In the genomic region with DNA sequence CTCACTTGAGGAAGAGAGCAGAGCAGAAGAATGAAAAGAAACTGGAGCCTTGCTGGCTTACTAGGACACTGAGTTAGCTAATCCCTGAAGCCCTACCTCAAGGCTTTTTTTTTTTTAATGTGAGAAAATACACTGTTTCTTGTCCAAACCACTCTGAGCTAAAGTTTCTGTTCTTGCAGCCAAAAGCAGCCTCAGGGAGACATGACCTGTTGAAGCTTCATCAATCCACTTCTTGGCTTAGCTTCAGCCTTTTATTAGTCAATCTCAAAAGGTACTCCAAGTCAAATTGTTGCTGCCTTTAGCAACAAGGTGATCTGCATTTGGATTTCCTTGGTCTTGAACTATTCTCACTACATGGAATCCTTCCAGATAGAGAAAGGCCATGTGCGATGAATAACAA, we compare ENCODE assay signal across 34 cellular contexts. TPM values are rescaled to one million over a fixed set of nuclear protein-coding genes. Genes with fewer than 3 reads are reported as not detected.
"Had no signal": no experiment of that assay in that cellular context is flagged by ENCODE, and none has a peak within 500 bp of the region (broad histone marks: within the 10 kb centered on the region; RNA-seq: fewer than 3 reads in every experiment).

No MANE protein-coding gene starts in this region.

- DNase-seq: islet precursor cell; left ventricle myocardium inferior; midbrain; mucosa of descending colon; naive thymus-derived CD4-positive, alpha-beta T cell; ovary; right lobe of liver; stimulated activated CD4-positive, alpha-beta T cell treated with anti-CD3 and anti-CD28 coated beads, Interleukin-1b, Interleukin-23, amount 100 ng/mL, for 48 hours; stimulated activated CD4-positive, alpha-beta T cell treated with anti-CD3 and anti-CD28 coated beads, Interleukin-2, amount 100 ng/mL, for 48 hours; stimulated activated CD4-positive, alpha-beta T cell treated with anti-CD3 and anti-CD28 coated beads, Interleukin-4, amount 100 ng/mL, for 4 hours; stimulated activated CD8-positive, alpha-beta memory T cell treated with anti-CD3 and anti-CD28 coated beads, Interleukin-4, amount 100 ng/mL, for 48 hours; stimulated activated naive CD4-positive, alpha-beta T cell treated with Interleukin-2 at 50 U/mL for 16 hours; stimulated activated naive CD8-positive, alpha-beta T cell treated with anti-CD3 and anti-CD28 coated beads, Interleukin-15, amount 100 ng/mL, for 72 hours; substantia nigra; uterus had no signal

- H3K9me3 Mint-ChIP-seq: natural killer cell treated with Interleukin-12 subunit alpha and Interleukin-12 subunit beta and Interleukin-15 and Interleukin-18, amount 100 ng/mL, for 72 hours had no signal

- H3K4me3 ChIP-seq: left ventricle myocardium inferior, lung, mucosa of descending colon, ovary, right atrium auricular region, right lobe of liver, smooth muscle cell, tibial nerve, uterus had no signal

- H3K27me3 ChIP-seq: ovary, right atrium auricular region, right lobe of liver, tibial nerve, uterus had no signal

- H3K4me1 ChIP-seq: right lobe of liver, tibial nerve, uterus had no signal

- H3K36me3 ChIP-seq: left ventricle myocardium inferior, ovary, right atrium auricular region, right lobe of liver, tibial nerve, uterus had no signal

- H3K4me1 Mint-ChIP-seq: memory B cell; stimulated activated memory B cell treated with anti-CD40 and anti-IgM and Interleukin-4, amounts not matched to agents 10 μg/mL and 1 μg/mL and 100 μg/mL, for 72 hours; stimulated activated naive CD8-positive, alpha-beta T cell treated with anti-CD3 and anti-CD28 coated beads, Interleukin-15, amount 100 ng/mL, for 72 hours had no signal

- H3K36me3 Mint-ChIP-seq: memory B cell; natural killer cell treated with Interleukin-12 subunit alpha and Interleukin-12 subunit beta and Interleukin-15 and Interleukin-18, amount 100 ng/mL, for 72 hours; stimulated activated memory B cell treated with anti-CD40 and anti-IgM and Interleukin-4, amounts not matched to agents 10 μg/mL and 1 μg/mL and 100 μg/mL, for 72 hours; type B pancreatic cell had no signal

- H3K27ac ChIP-seq: left ventricle myocardium inferior, ovary, right atrium auricular region, right lobe of liver, tibial nerve, uterus had no signal

- ATAC-seq: mucosa of descending colon; naive thymus-derived CD4-positive, alpha-beta T cell; natural killer cell treated with Interleukin-12 subunit alpha and Interleukin-12 subunit beta and Interleukin-15 and Interleukin-18, amount 100 ng/mL, for 72 hours; right lobe of liver; stimulated activated memory B cell treated with anti-CD40 and anti-IgM and Interleukin-4, amounts not matched to agents 10 μg/mL and 1 μg/mL and 100 μg/mL, for 72 hours; stimulated activated naive CD8-positive, alpha-beta T cell treated with anti-CD3 and anti-CD28 coated beads, Interleukin-15, amount 100 ng/mL, for 72 hours had no signal

- H3K27me3 Mint-ChIP-seq: stimulated activated memory B cell treated with anti-CD40 and anti-IgM and Interleukin-4, amounts not matched to agents 10 μg/mL and 1 μg/mL and 100 μg/mL, for 72 hours; stimulated activated naive CD8-positive, alpha-beta T cell treated with anti-CD3 and anti-CD28 coated beads, Interleukin-15, amount 100 ng/mL, for 72 hours; type B pancreatic cell had no signal

- H3K27ac Mint-ChIP-seq: memory B cell; natural killer cell treated with Interleukin-12 subunit alpha and Interleukin-12 subunit beta and Interleukin-15 and Interleukin-18, amount 100 ng/mL, for 72 hours; progenitor cell of endocrine pancreas; stimulated activated memory B cell treated with anti-CD40 and anti-IgM and Interleukin-4, amounts not matched to agents 10 μg/mL and 1 μg/mL and 100 μg/mL, for 72 hours; stimulated activated naive CD8-positive, alpha-beta T cell treated with anti-CD3 and anti-CD28 coated beads, Interleukin-15, amount 100 ng/mL, for 72 hours; type B pancreatic cell had no signal

- H3K9me3 ChIP-seq: ovary, right lobe of liver, uterus had no signal

- H3K4me3 Mint-ChIP-seq: memory B cell; natural killer cell treated with Interleukin-12 subunit alpha and Interleukin-12 subunit beta and Interleukin-15 and Interleukin-18, amount 100 ng/mL, for 72 hours; stimulated activated memory B cell treated with anti-CD40 and anti-IgM and Interleukin-4, amounts not matched to agents 10 μg/mL and 1 μg/mL and 100 μg/mL, for 72 hours; stimulated activated naive CD8-positive, alpha-beta T cell treated with anti-CD3 and anti-CD28 coated beads, Interleukin-15, amount 100 ng/mL, for 72 hours; type B pancreatic cell had no signal

RNA-seq across cellular contexts. Expression of gene CCDC185, which starts 33.7 kb away (rescaled TPM):
- total RNA-seq: kidney epithelial cell; left ventricle myocardium inferior; lower leg skin; lung; mesenteric fat pad; mucosa of descending colon; myocyte; naive thymus-derived CD4-positive, alpha-beta T cell; natural killer cell treated with Interleukin-12 subunit alpha and Interleukin-12 subunit beta and Interleukin-15 and Interleukin-18, amount 100 ng/mL, for 72 hours; omental fat pad; ovary; progenitor cell of endocrine pancreas; pulmonary artery endothelial cell; right atrium auricular region; right lobe of liver; skeletal muscle tissue; smooth muscle cell; tibial nerve; ureter; uterus had no signal
- polyA plus RNA-seq: lung; naive thymus-derived CD4-positive, alpha-beta T cell; neural cell; ovary; smooth muscle cell; thymus had no signal
